1 cellular context compared by ENCODE assay signal in the genomic region with DNA sequence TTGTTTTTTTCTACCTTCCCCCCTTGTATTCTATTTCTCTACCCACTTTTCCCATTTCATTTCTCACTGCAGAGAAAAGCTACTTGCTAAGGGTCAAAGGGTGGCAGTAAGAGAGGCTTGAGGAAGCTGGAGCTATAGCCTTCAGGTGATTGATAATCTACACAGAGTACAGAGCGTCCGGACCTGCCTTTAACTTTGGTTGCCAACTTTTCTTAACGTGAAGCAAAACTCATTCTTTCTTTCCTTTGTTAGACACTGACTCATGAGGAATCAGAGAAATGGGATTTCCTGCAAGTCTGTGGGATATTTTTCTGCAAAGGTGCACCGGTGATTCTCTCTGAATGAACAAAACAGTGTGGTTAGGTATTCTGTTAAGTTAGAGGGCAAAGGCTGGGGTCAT.
TF ChIP-seq lines count a peak whose summit lies in the region.

No MANE protein-coding gene starts in this region.

TF ChIP-seq in GM23338, 12 proteins besides CTCF, POLR2A, EP300 and RAD21 (continued from another document):
- TF ChIP-seq, protein P1, sequence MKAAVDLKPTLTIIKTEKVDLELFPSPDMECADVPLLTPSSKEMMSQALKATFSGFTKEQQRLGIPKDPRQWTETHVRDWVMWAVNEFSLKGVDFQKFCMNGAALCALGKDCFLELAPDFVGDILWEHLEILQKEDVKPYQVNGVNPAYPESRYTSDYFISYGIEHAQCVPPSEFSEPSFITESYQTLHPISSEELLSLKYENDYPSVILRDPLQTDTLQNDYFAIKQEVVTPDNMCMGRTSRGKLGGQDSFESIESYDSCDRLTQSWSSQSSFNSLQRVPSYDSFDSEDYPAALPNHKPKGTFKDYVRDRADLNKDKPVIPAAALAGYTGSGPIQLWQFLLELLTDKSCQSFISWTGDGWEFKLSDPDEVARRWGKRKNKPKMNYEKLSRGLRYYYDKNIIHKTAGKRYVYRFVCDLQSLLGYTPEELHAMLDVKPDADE (IDR thresholded peaks at IDR 0.05), result no peak
- TF ChIP-seq, protein P2, sequence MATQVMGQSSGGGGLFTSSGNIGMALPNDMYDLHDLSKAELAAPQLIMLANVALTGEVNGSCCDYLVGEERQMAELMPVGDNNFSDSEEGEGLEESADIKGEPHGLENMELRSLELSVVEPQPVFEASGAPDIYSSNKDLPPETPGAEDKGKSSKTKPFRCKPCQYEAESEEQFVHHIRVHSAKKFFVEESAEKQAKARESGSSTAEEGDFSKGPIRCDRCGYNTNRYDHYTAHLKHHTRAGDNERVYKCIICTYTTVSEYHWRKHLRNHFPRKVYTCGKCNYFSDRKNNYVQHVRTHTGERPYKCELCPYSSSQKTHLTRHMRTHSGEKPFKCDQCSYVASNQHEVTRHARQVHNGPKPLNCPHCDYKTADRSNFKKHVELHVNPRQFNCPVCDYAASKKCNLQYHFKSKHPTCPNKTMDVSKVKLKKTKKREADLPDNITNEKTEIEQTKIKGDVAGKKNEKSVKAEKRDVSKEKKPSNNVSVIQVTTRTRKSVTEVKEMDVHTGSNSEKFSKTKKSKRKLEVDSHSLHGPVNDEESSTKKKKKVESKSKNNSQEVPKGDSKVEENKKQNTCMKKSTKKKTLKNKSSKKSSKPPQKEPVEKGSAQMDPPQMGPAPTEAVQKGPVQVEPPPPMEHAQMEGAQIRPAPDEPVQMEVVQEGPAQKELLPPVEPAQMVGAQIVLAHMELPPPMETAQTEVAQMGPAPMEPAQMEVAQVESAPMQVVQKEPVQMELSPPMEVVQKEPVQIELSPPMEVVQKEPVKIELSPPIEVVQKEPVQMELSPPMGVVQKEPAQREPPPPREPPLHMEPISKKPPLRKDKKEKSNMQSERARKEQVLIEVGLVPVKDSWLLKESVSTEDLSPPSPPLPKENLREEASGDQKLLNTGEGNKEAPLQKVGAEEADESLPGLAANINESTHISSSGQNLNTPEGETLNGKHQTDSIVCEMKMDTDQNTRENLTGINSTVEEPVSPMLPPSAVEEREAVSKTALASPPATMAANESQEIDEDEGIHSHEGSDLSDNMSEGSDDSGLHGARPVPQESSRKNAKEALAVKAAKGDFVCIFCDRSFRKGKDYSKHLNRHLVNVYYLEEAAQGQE (IDR thresholded peaks at IDR 0.05; ENCODE audit: unreplicated experiment), result no peak
- TF ChIP-seq STAT1 (IDR thresholded peaks at IDR 0.05; ENCODE audit: unreplicated experiment), result no peak
- no peak for TF ChIP-seq EZH2 (IDR thresholded peaks at IDR 0.05; ENCODE audit: low read depth, unreplicated experiment)
- no peak for TF ChIP-seq CREB1 (CRISPR knock-in tag; IDR thresholded peaks at IDR 0.05; ENCODE audit: low read depth)
- no peak for TF ChIP-seq ZNF114 (CRISPR knock-in tag; IDR thresholded peaks at IDR 0.05)
- no peak for TF ChIP-seq EZH2phosphoT487 (IDR thresholded peaks at IDR 0.05; ENCODE audit: unreplicated experiment)
